In the genomic region with DNA sequence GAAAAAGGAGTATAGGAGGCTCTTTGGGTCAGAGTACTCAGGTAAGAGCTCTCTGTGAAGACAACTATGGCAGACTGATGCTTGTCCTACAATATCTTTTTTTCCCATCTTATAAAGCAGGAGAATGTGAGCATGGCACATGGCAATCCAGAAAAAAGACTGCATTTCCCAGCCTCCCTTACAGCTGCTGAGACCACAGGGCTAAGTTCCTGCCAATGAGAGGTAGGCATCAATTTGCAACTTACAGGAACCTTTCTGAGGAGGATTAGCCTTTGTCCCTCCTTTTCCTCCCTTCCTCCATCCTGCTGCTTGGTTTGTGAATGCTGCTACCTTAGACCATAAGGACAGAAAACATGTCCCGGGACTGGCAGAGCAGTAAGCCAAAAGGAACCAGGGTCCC, we compare ENCODE assay signal across 1 cellular context.
TF ChIP-seq lines count a peak whose summit lies in the region.

No MANE protein-coding gene starts in this region.

TF ChIP-seq in WTC11, 78 proteins besides CTCF, POLR2A, EP300 and RAD21 (continued from another document):
- TF ChIP-seq, protein P1, sequence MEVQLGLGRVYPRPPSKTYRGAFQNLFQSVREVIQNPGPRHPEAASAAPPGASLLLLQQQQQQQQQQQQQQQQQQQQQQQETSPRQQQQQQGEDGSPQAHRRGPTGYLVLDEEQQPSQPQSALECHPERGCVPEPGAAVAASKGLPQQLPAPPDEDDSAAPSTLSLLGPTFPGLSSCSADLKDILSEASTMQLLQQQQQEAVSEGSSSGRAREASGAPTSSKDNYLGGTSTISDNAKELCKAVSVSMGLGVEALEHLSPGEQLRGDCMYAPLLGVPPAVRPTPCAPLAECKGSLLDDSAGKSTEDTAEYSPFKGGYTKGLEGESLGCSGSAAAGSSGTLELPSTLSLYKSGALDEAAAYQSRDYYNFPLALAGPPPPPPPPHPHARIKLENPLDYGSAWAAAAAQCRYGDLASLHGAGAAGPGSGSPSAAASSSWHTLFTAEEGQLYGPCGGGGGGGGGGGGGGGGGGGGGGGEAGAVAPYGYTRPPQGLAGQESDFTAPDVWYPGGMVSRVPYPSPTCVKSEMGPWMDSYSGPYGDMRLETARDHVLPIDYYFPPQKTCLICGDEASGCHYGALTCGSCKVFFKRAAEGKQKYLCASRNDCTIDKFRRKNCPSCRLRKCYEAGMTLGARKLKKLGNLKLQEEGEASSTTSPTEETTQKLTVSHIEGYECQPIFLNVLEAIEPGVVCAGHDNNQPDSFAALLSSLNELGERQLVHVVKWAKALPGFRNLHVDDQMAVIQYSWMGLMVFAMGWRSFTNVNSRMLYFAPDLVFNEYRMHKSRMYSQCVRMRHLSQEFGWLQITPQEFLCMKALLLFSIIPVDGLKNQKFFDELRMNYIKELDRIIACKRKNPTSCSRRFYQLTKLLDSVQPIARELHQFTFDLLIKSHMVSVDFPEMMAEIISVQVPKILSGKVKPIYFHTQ (CRISPR knock-in tag; IDR thresholded peaks at IDR 0.05): no peak
- TF ChIP-seq ZNF232 (CRISPR knock-in tag; IDR thresholded peaks at IDR 0.05): no peak
- TF ChIP-seq NFYB (CRISPR knock-in tag; conservative IDR thresholded peaks at IDR 0.05; ENCODE audit: low read depth): peak; percentile 39; the same call in 1 of the 2 replicates
- TF ChIP-seq, protein P2, sequence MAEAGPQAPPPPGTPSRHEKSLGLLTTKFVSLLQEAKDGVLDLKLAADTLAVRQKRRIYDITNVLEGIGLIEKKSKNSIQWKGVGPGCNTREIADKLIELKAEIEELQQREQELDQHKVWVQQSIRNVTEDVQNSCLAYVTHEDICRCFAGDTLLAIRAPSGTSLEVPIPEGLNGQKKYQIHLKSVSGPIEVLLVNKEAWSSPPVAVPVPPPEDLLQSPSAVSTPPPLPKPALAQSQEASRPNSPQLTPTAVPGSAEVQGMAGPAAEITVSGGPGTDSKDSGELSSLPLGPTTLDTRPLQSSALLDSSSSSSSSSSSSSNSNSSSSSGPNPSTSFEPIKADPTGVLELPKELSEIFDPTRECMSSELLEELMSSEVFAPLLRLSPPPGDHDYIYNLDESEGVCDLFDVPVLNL (CRISPR knock-in tag; IDR thresholded peaks at IDR 0.05; ENCODE audit: borderline replicate concordance, low read depth): no peak
- TF ChIP-seq, protein P3, sequence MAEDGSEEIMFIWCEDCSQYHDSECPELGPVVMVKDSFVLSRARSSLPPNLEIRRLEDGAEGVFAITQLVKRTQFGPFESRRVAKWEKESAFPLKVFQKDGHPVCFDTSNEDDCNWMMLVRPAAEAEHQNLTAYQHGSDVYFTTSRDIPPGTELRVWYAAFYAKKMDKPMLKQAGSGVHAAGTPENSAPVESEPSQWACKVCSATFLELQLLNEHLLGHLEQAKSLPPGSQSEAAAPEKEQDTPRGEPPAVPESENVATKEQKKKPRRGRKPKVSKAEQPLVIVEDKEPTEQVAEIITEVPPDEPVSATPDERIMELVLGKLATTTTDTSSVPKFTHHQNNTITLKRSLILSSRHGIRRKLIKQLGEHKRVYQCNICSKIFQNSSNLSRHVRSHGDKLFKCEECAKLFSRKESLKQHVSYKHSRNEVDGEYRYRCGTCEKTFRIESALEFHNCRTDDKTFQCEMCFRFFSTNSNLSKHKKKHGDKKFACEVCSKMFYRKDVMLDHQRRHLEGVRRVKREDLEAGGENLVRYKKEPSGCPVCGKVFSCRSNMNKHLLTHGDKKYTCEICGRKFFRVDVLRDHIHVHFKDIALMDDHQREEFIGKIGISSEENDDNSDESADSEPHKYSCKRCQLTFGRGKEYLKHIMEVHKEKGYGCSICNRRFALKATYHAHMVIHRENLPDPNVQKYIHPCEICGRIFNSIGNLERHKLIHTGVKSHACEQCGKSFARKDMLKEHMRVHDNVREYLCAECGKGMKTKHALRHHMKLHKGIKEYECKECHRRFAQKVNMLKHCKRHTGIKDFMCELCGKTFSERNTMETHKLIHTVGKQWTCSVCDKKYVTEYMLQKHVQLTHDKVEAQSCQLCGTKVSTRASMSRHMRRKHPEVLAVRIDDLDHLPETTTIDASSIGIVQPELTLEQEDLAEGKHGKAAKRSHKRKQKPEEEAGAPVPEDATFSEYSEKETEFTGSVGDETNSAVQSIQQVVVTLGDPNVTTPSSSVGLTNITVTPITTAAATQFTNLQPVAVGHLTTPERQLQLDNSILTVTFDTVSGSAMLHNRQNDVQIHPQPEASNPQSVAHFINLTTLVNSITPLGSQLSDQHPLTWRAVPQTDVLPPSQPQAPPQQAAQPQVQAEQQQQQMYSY (CRISPR knock-in tag; IDR thresholded peaks at IDR 0.05): no peak
- TF ChIP-seq IRF1 (CRISPR knock-in tag; IDR thresholded peaks at IDR 0.05): no peak
- no peak for TF ChIP-seq FOXP1 (CRISPR knock-in tag; IDR thresholded peaks at IDR 0.05; ENCODE audit: borderline replicate concordance)
- no peak for TF ChIP-seq ZNF425 (CRISPR knock-in tag; conservative IDR thresholded peaks at IDR 0.05)
- TF ChIP-seq ZNF317 (CRISPR knock-in tag; IDR thresholded peaks at IDR 0.05; ENCODE audit: borderline replicate concordance, low read depth): no peak
- no peak for TF ChIP-seq SMAD3 (CRISPR knock-in tag; IDR thresholded peaks at IDR 0.05; ENCODE audit: borderline replicate concordance)
- no peak for TF ChIP-seq HMGA2 (CRISPR knock-in tag; IDR thresholded peaks at IDR 0.05)
- no peak for TF ChIP-seq FOXK1 (CRISPR knock-in tag; IDR thresholded peaks at IDR 0.05)
- no peak for TF ChIP-seq MXD4 (CRISPR knock-in tag; IDR thresholded peaks at IDR 0.05; ENCODE audit: borderline replicate concordance)
- no peak for TF ChIP-seq KAT7 (CRISPR knock-in tag; IDR thresholded peaks at IDR 0.05; ENCODE audit: borderline replicate concordance)
- no peak for TF ChIP-seq CDX4 (CRISPR knock-in tag; IDR thresholded peaks at IDR 0.05; ENCODE audit: borderline replicate concordance)
- TF ChIP-seq, protein P4, sequence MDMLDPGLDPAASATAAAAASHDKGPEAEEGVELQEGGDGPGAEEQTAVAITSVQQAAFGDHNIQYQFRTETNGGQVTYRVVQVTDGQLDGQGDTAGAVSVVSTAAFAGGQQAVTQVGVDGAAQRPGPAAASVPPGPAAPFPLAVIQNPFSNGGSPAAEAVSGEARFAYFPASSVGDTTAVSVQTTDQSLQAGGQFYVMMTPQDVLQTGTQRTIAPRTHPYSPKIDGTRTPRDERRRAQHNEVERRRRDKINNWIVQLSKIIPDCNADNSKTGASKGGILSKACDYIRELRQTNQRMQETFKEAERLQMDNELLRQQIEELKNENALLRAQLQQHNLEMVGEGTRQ (CRISPR knock-in tag; IDR thresholded peaks at IDR 0.05): peak; percentile 78
- TF ChIP-seq, protein P5, sequence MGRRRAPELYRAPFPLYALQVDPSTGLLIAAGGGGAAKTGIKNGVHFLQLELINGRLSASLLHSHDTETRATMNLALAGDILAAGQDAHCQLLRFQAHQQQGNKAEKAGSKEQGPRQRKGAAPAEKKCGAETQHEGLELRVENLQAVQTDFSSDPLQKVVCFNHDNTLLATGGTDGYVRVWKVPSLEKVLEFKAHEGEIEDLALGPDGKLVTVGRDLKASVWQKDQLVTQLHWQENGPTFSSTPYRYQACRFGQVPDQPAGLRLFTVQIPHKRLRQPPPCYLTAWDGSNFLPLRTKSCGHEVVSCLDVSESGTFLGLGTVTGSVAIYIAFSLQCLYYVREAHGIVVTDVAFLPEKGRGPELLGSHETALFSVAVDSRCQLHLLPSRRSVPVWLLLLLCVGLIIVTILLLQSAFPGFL (CRISPR knock-in tag; IDR thresholded peaks at IDR 0.05; ENCODE audit: borderline replicate concordance): no peak
- TF ChIP-seq SP1 (CRISPR knock-in tag; conservative IDR thresholded peaks at IDR 0.05): no peak
